Comparison of ENCODE assay signal across 24 cellular contexts in genomic region chr20:366719-367485, GRCh38. TPM values are rescaled to one million over a fixed set of nuclear protein-coding genes. Genes with fewer than 3 reads are reported as not detected.
DNase-seq lines count a peak whose midpoint lies in the region; ATAC-seq and TF ChIP-seq lines count a peak whose summit lies in the region.
"Had no signal": no experiment of that assay in that cellular context is flagged by ENCODE, and none has a peak within 500 bp of the region (broad histone marks: within the 10 kb centered on the region; RNA-seq: fewer than 3 reads in every experiment).

No MANE protein-coding gene starts in this region.

- ATAC-seq in RWPE2 (ENCODE audit: low read depth) = no peak
- ATAC-seq in HG03045 (IDR thresholded peaks at IDR 0.05; ENCODE audit: unreplicated experiment) = no peak
- ATAC-seq: gastroesophageal sphincter, left colon had no signal

- no peaks in the 10 kb centered on the region for H3K9me3 ChIP-seq in RWPE2 (ENCODE audit: severe bottlenecking)
- H3K9me3 ChIP-seq: gastroesophageal sphincter, spleen, testis had no signal

- H3K36me3 ChIP-seq in RWPE2 (ENCODE audit: low read depth) = no peaks in the 10 kb centered on the region
- H3K36me3 ChIP-seq: gastroesophageal sphincter, spleen had no signal

- H3K27ac ChIP-seq in 22Rv1 = peak overlapping the region; percentile 99
- peak overlapping the region; percentile 97 for H3K27ac ChIP-seq in C4-2B
- H3K27ac ChIP-seq in RWPE2 (ENCODE audit: poor library complexity, severe bottlenecking) = peak overlapping the region; percentile 83
- H3K27ac ChIP-seq: dorsolateral prefrontal cortex, gastroesophageal sphincter, KMS-11, testis had no signal

- H3K27ac Mint-ChIP-seq in mesothelial cell of epicardium = peak overlapping the region; percentile 82

- no peaks in the 10 kb centered on the region for H3K9me3 Mint-ChIP-seq in mesothelial cell of epicardium
- H3K9me3 Mint-ChIP-seq: activated T-helper 2 cell treated with anti-CD3 and anti-CD28 coated beads, Interferon-gamma antibody, Interleukin-2, Interleukin-4, amounts not matched to agents 10 μg/mL and 5 μg/mL and 100 μg/mL, durations not matched to agents 14 hours and 24 hours and 36 hours had no signal

- peaks cover 57% of the 10 kb centered on the region for H3K4me1 Mint-ChIP-seq in mesothelial cell of epicardium

- no peak overlapping the region for H3K4me3 ChIP-seq in RWPE2 (ENCODE audit: severe bottlenecking)
- H3K4me3 ChIP-seq: dorsolateral prefrontal cortex, gastroesophageal sphincter, spleen, testis had no signal

- no peaks in the 10 kb centered on the region for H3K27me3 Mint-ChIP-seq in mesothelial cell of epicardium (ENCODE audit: low read depth)

- no peaks in the 10 kb centered on the region for H3K27me3 ChIP-seq in RWPE2 (ENCODE audit: insufficient read depth, poor library complexity, severe bottlenecking)
- H3K27me3 ChIP-seq: dorsolateral prefrontal cortex, spleen, testis had no signal

- peaks cover 74% of the 10 kb centered on the region for H3K4me1 ChIP-seq in RWPE2 (ENCODE audit: insufficient read depth, poor library complexity, severe bottlenecking)

- no peaks in the 10 kb centered on the region for H3K36me3 Mint-ChIP-seq in mesothelial cell of epicardium

- TF ChIP-seq CTCF in 22Rv1 (IDR thresholded peaks at IDR 0.05) (no peak), C4-2B (conservative IDR thresholded peaks at IDR 0.05) (no peak), RWPE2 (IDR thresholded peaks at IDR 0.05; ENCODE audit: poor library complexity, severe bottlenecking) (no peak), mesothelial cell of epicardium (IDR thresholded peaks at IDR 0.05; ENCODE audit: unreplicated experiment) (no peak)

- no peak overlapping the region for H3K4me3 Mint-ChIP-seq in mesothelial cell of epicardium

- DNase-seq in RWPE2 (ENCODE audit: low spot score) (no peak), mesothelial cell of epicardium (ENCODE audit: low spot score in 2 of 2, unreplicated experiment in 2 of 2) (no peak), ureter (ENCODE audit: low spot score) (no peak)
- DNase-seq in activated CD4-positive, CD25-positive, alpha-beta regulatory T cell (lab: John Stamatoyannopoulos, UW) = no peak
- DNase-seq: AML-193; amygdala; caudate nucleus; dorsolateral prefrontal cortex; EL; erythroblast; left colon; NCI-H1105 treated with DMSO at 0.1 percent for 48 hours; NCI-H2081 treated with DMSO at 0.1 percent for 48 hours; NCI-H510A; spleen; stimulated activated CD8-positive, alpha-beta memory T cell treated with anti-CD3 and anti-CD28 coated beads, Interleukin-4, amount 100 ng/mL, for 48 hours; SW 1271; testis had no signal

RNA-seq across cellular contexts. Expression of gene TRIB3, which starts 13.7 kb away (rescaled TPM):
- 3.6 to 3.9 TPM (median 3.8 TPM) in 3 replicates for total RNA-seq in mesothelial cell of epicardium
- 28.1 TPM for total RNA-seq in ureter

RNA-seq across cellular contexts. Expression of gene NRSN2, which starts 20.0 kb away (rescaled TPM):
- total RNA-seq in mesothelial cell of epicardium = 41.0 to 46.2 TPM (median 41.2 TPM) in 3 replicates
- 31.4 TPM for total RNA-seq in ureter

RNA-seq across cellular contexts. Expression of gene RBCK1, which starts 41.2 kb away (rescaled TPM):
- total RNA-seq in mesothelial cell of epicardium (108 to 111 TPM (median 108 TPM) in 3 replicates), ureter (133 TPM)

RNA-seq across cellular contexts. Expression of gene SOX12, which starts 41.5 kb away (rescaled TPM):
- total RNA-seq in mesothelial cell of epicardium (65.9 to 67.0 TPM (median 66.8 TPM) in 3 replicates), ureter (7.4 TPM)
